In genomic region chr20:36540551-36541211, GRCh38 we compare ENCODE assay signal across 1 cellular context.
TF ChIP-seq lines count a peak whose summit lies in the region.

No MANE protein-coding gene starts in this region.

TF ChIP-seq in GM23338, 12 proteins besides CTCF, POLR2A, EP300 and RAD21 (continued from another document):
- TF ChIP-seq STAT1 (IDR thresholded peaks at IDR 0.05; ENCODE audit: unreplicated experiment), result no peak
- no peak for TF ChIP-seq JUNB (IDR thresholded peaks at IDR 0.05; ENCODE audit: unreplicated experiment)
- no peak for TF ChIP-seq ETS1 (IDR thresholded peaks at IDR 0.05)
- no peak for TF ChIP-seq NANOG (IDR thresholded peaks at IDR 0.05; ENCODE audit: borderline replicate concordance)
- TF ChIP-seq ZNF462 (CRISPR knock-in tag; IDR thresholded peaks at IDR 0.05), result no peak
- no peak for TF ChIP-seq EZH2 (IDR thresholded peaks at IDR 0.05; ENCODE audit: low read depth, unreplicated experiment)
